In genomic region chr14:52553671-52554575, GRCh38 we compare ENCODE assay signal across 8 cellular contexts. TPM values are rescaled to one million over a fixed set of nuclear protein-coding genes. Genes with fewer than 3 reads are reported as not detected.
DNase-seq lines count a peak whose midpoint lies in the region; ATAC-seq and TF ChIP-seq lines count a peak whose summit lies in the region.

No MANE protein-coding gene starts in this region.

- H3K27ac Mint-ChIP-seq in CD8-positive, alpha-beta memory T cell = peak overlapping the region; percentile 90 to 98 (median 94)

- intact Hi-C loops in esophagus muscularis mucosa (cut with DNase I) = loop anchor here (5.0 kb wide), 2 partner anchors 138 to 598 kb away; partner anchors contain the start of gene DDHD1

- 6% methylated on average over 20 of the region's 22 CpGs for WGBS in esophagus muscularis mucosa

- no peak for ATAC-seq in HG02759 (IDR thresholded peaks at IDR 0.05; ENCODE audit: unreplicated experiment)

- H3K9me3 ChIP-seq in CD8-positive, alpha-beta memory T cell (ENCODE audit: low read length) = no peaks in the 10 kb centered on the region
- H3K9me3 ChIP-seq in esophagus muscularis mucosa = peaks cover 0 to 2% (median 0%) of the 10 kb centered on the region in 4 donors
- no peaks in the 10 kb centered on the region for H3K9me3 ChIP-seq in mucosa of rectum (ENCODE audit: control insufficient read depth in 2 of 2, low read length in 2 of 2)

- peak overlapping the region; percentile 76 for H3K4me3 ChIP-seq in CD8-positive, alpha-beta memory T cell (ENCODE audit: low read length)
- H3K4me3 ChIP-seq in Jurkat, Clone E6-1 (ENCODE audit: low read length) = peak overlapping the region; percentile 72
- H3K4me3 ChIP-seq in esophagus muscularis mucosa (peak overlapping the region; percentile 74 to 91 (median 82)), mucosa of rectum (ENCODE audit: low read length in 2 of 2) (peak overlapping the region; percentile 77 to 85)

- H3K27ac ChIP-seq in CD8-positive, alpha-beta memory T cell (ENCODE audit: low read depth, low read length) = no peak overlapping the region
- H3K27ac ChIP-seq in esophagus muscularis mucosa (replicated peaks in 1 of 4) (peak overlapping the region; percentile 86 to 95 (median 90)), mucosa of rectum (ENCODE audit: low read depth in 2 of 2, low read length in 2 of 2) (no peak overlapping the region)

- no peak for TF ChIP-seq CTCF in esophagus muscularis mucosa (IDR thresholded peaks at IDR 0.05)

- DNase-seq in CD8-positive, alpha-beta memory T cell = peak; percentile 79 to 93 (median 81)
- peak; percentile 75 for DNase-seq in Jurkat, Clone E6-1 (ENCODE audit: low read depth, low spot score)
- DNase-seq in OCI-M1 (lab: John Stamatoyannopoulos, UW) = peak; percentile 76
- peak; percentile 73 for DNase-seq in activated T-helper 1 cell treated with Interleukin-2 at 50 U/mL for 16 hours (ENCODE audit: low read depth)
- DNase-seq in esophagus muscularis mucosa (ENCODE audit: extremely low spot score) = peak; percentile 93
- DNase-seq in stimulated activated CD8-positive, alpha-beta memory T cell treated with anti-CD3 and anti-CD28 coated beads, Interleukin-2, amount 100 ng/mL, for 48 hours (ENCODE audit: low read depth in 2 of 2) = peak; percentile 58 to 59

- H3K4me1 Mint-ChIP-seq in CD8-positive, alpha-beta memory T cell = peaks cover 28 to 35% (median 35%) of the 10 kb centered on the region in 3 donors

- peak overlapping the region; percentile 74 to 79 for H3K9ac ChIP-seq in mucosa of rectum (ENCODE audit: low read depth in 1 of 2, low read length in 2 of 2)

- H3K4me1 ChIP-seq in CD8-positive, alpha-beta memory T cell (ENCODE audit: insufficient read depth, low read length) = peaks cover 22% of the 10 kb centered on the region
- H3K4me1 ChIP-seq in esophagus muscularis mucosa (peaks cover 17 to 28% (median 28%) of the 10 kb centered on the region in 4 donors), mucosa of rectum (ENCODE audit: control insufficient read depth in 2 of 2, insufficient read depth in 2 of 2, low read length in 2 of 2) (peaks cover 10 to 15% of the 10 kb centered on the region in 2 donors)

- peaks cover 5 to 25% of the 10 kb centered on the region in 2 donors for H3K27me3 Mint-ChIP-seq in CD8-positive, alpha-beta memory T cell

- TF ChIP-seq EP300 in esophagus muscularis mucosa (IDR thresholded peaks at IDR 0.05) = no peak

- H3K9me3 Mint-ChIP-seq in CD8-positive, alpha-beta memory T cell = peaks cover 0 to 2% (median 0%) of the 10 kb centered on the region in 5 donors

- H3K27me3 ChIP-seq in CD8-positive, alpha-beta memory T cell (ENCODE audit: insufficient read depth, low read length, poor library complexity, severe bottlenecking) = no peaks in the 10 kb centered on the region
- H3K27me3 ChIP-seq in esophagus muscularis mucosa (no peaks in the 10 kb centered on the region), mucosa of rectum (ENCODE audit: control insufficient read depth in 2 of 2, insufficient read depth in 2 of 2, low read length in 2 of 2) (no peaks in the 10 kb centered on the region)

- POLR2A ChIA-PET in CD8-positive, alpha-beta memory T cell (lab: Charles Lee) = interaction anchor here (0.5 to 1.6 kb wide), 5 partner anchors 78 to 1458 kb away, joined by 3 to 5 read pairs (median 4); partner anchors contain the start of genes DDHD1 and PTGER2

- H3K36me3 ChIP-seq in CD8-positive, alpha-beta memory T cell (ENCODE audit: insufficient read depth, low read length) = no peaks in the 10 kb centered on the region
- no peaks in the 10 kb centered on the region for H3K36me3 ChIP-seq in esophagus muscularis mucosa
- no peaks in the 10 kb centered on the region for H3K36me3 ChIP-seq in mucosa of rectum (ENCODE audit: control insufficient read depth in 2 of 2, insufficient read depth in 2 of 2, low read length in 2 of 2)

- no peak for TF ChIP-seq POLR2A in esophagus muscularis mucosa (IDR thresholded peaks at IDR 0.05; ENCODE audit: low read depth)

- H3K36me3 Mint-ChIP-seq in CD8-positive, alpha-beta memory T cell = peaks cover 0 to 14% (median 3%) of the 10 kb centered on the region in 3 donors

- CTCF ChIA-PET in CD8-positive, alpha-beta memory T cell (lab: Charles Lee) = interaction anchor here (1.1 kb wide), 1 partner anchor 255 kb away, joined by 6 read pairs; no protein-coding TSS in a partner anchor

- H3K4me3 Mint-ChIP-seq in CD8-positive, alpha-beta memory T cell = peak overlapping the region; percentile 96 to 98 (median 97)

RNA-seq across cellular contexts. Expression of gene GPR137C, which starts 1.3 kb away (rescaled TPM):
- total RNA-seq in CD8-positive, alpha-beta memory T cell = under 1 TPM; 0.50 to 0.91 TPM
- polyA plus RNA-seq in CD8-positive, alpha-beta memory T cell = not detected
- 0.52 TPM for polyA plus RNA-seq in Jurkat, Clone E6-1 (2012; ENCODE audit: insufficient read depth, insufficient read length)
- 1 to 10 TPM in 1 of 4 donors, under 1 TPM in 3; 0.39 to 1.2 (median 0.45) TPM for total RNA-seq in esophagus muscularis mucosa

RNA-seq across cellular contexts. Expression of gene TXNDC16, which starts 1.6 kb away (rescaled TPM):
- total RNA-seq in CD8-positive, alpha-beta memory T cell = 1 to 10 TPM; 3.8 to 4.6 TPM
- 1.8 TPM for polyA plus RNA-seq in CD8-positive, alpha-beta memory T cell
- polyA plus RNA-seq in Jurkat, Clone E6-1 (2012; ENCODE audit: insufficient read depth, insufficient read length) = 3.6 TPM
- 10 to 100 TPM in 3 of 4 donors, 1 to 10 TPM in 1; 6.5 to 12.5 (median 11.8) TPM for total RNA-seq in esophagus muscularis mucosa

Comparison
In these comparisons a context has a peak if more than half of its experiments do, and no peak if none do; other contexts are left out.
1. H3K27ac ChIP-seq: peak in esophagus muscularis mucosa (4 of 4); none in CD8-positive, alpha-beta memory T cell (single experiment) and mucosa of rectum (0 of 2).
2. Peak in every context shown above with its lines, with median percentiles within 50 percentile points of each other: DNase-seq and H3K4me3 ChIP-seq.